ENCODE assay signal across 34 cellular contexts in genomic region chr22:35531202-35531601, GRCh38. TPM values are rescaled to one million over a fixed set of nuclear protein-coding genes. Genes with fewer than 3 reads are reported as not detected.
"Had no signal": no experiment of that assay in that cellular context is flagged by ENCODE, and none has a peak within 500 bp of the region (broad histone marks: within the 10 kb centered on the region; RNA-seq: fewer than 3 reads in every experiment).

No MANE protein-coding gene starts in this region.

- ATAC-seq: activated CD4-positive, alpha-beta T cell treated with anti-CD3 and anti-CD28 coated beads for 36 hours; activated CD4-positive, CD25-positive, alpha-beta regulatory T cell treated with anti-CD3 and anti-CD28 coated beads, Interleukin-2, amount 50 U/mL, for 24 hours; activated CD8-positive, alpha-beta T cell treated with anti-CD3 and anti-CD28 coated beads for 36 hours; activated naive CD4-positive, alpha-beta T cell treated with anti-CD3 and anti-CD28 coated beads, Interleukin-2, amount 50 U/mL, for 72 hours; activated T-cell treated with anti-CD3 and anti-CD28 coated beads, Interleukin-2, amount 50 U/mL, for 4 hours; activated T-cell treated with anti-CD3 and anti-CD28 coated beads, Interleukin-2, amount 50 U/mL, for 72 hours; activated T-helper 17 cell treated with anti-CD3 and anti-CD28 coated beads, Interleukin-2, amount 50 U/mL, for 72 hours; body of pancreas; WTC11 had no signal

- H3K36me3 ChIP-seq: adrenal gland, brain microvascular endothelial cell, breast epithelium, cardiac muscle cell, WERI-Rb-1 had no signal

- DNase-seq: activated CD4-positive, alpha-beta T cell treated with anti-CD3 and anti-CD28 coated beads for 1 hour; activated CD4-positive, alpha-beta T cell treated with anti-CD3 and anti-CD28 coated beads for 36 hours; activated CD4-positive, alpha-beta T cell treated with anti-CD3 and anti-CD28 coated beads for 48 hours; activated CD4-positive, alpha-beta T cell treated with anti-CD3 and anti-CD28 coated beads, Interleukin-2, amount 10 ng/mL, durations not matched to agents 7 days and 5 days; activated CD4-positive, alpha-beta T cell treated with anti-CD3 and anti-CD28 coated beads, Interleukin-2, amount 50 U/mL, for 48 hours; activated CD4-positive, CD25-positive, alpha-beta regulatory T cell; activated CD8-positive, alpha-beta memory T cell treated with anti-CD3 and anti-CD28 coated beads, Interleukin-2, amount 50 U/mL, for 4 hours; activated CD8-positive, alpha-beta T cell treated with anti-CD3 and anti-CD28 coated beads for 36 hours; activated effector memory CD4-positive, alpha-beta T cell treated with anti-CD3 and anti-CD28 coated beads, Interleukin-2, amount 50 U/mL, for 16 hours; activated gamma-delta T cell treated with Interleukin-2 at 50 U/mL for 16 hours; activated naive CD4-positive, alpha-beta T cell; activated naive CD4-positive, alpha-beta T cell treated with anti-CD3 and anti-CD28 coated beads for 36 hours; activated naive CD4-positive, alpha-beta T cell treated with anti-CD3 and anti-CD28 coated beads, Interleukin-2, amount 50 U/mL, for 16 hours; activated naive CD8-positive, alpha-beta T cell treated with anti-CD3 and anti-CD28 coated beads for 36 hours; activated T-cell treated with anti-CD3 and anti-CD28 coated beads for 4 hours; activated T-cell treated with anti-CD3 and anti-CD28 coated beads, Interleukin-2, amount 50 U/mL, for 1 hour; activated T-cell treated with anti-CD3 and anti-CD28 coated beads, Interleukin-2, amount 50 U/mL, for 4 hours; activated T-cell treated with anti-CD3 and anti-CD28 coated beads, Interleukin-2, amount 50 U/mL, for 72 hours; adrenal gland; amniotic stem cell; body of pancreas; brain microvascular endothelial cell; central memory CD4-positive, alpha-beta T cell; T-helper 1 cell; T-helper 2 cell; T-helper 9 cell; WERI-Rb-1 had no signal

- H3K9me3 ChIP-seq: adrenal gland, body of pancreas had no signal

- H3K27me3 ChIP-seq: adrenal gland, body of pancreas, brain microvascular endothelial cell, breast epithelium, cardiac muscle cell had no signal

- H3K4me3 ChIP-seq: adrenal gland, body of pancreas, breast epithelium, cardiac muscle cell had no signal

- H3K4me1 ChIP-seq: body of pancreas, breast epithelium had no signal

- H3K27ac ChIP-seq: adrenal gland, body of pancreas, brain microvascular endothelial cell, breast epithelium, cardiac muscle cell, WERI-Rb-1 had no signal

RNA-seq across cellular contexts. Expression of gene RASD2, which starts 9.4 kb away (rescaled TPM):
- total RNA-seq: activated CD4-positive, alpha-beta T cell treated with anti-CD3 and anti-CD28 coated beads, Interleukin-2, amount 10 ng/mL, durations not matched to agents 7 days and 5 days; activated CD8-positive, alpha-beta T cell treated with anti-CD3 and anti-CD28 coated beads for 36 hours; activated naive CD4-positive, alpha-beta T cell treated with anti-CD3 and anti-CD28 coated beads for 36 hours; activated T-helper 1 cell treated with anti-CD3 and anti-CD28 coated beads, Interleukin-12 subunit alpha, Interleukin-12 subunit beta, Interleukin-2, Interleukin-4 antibody, amounts not matched to agents 30 ng/mL and 10 ng/mL and 1 ng/mL, durations not matched to agents 14 hours and 24 hours and 36 hours had no signal
